11 cellular contexts compared by ENCODE assay signal in the genomic region with DNA sequence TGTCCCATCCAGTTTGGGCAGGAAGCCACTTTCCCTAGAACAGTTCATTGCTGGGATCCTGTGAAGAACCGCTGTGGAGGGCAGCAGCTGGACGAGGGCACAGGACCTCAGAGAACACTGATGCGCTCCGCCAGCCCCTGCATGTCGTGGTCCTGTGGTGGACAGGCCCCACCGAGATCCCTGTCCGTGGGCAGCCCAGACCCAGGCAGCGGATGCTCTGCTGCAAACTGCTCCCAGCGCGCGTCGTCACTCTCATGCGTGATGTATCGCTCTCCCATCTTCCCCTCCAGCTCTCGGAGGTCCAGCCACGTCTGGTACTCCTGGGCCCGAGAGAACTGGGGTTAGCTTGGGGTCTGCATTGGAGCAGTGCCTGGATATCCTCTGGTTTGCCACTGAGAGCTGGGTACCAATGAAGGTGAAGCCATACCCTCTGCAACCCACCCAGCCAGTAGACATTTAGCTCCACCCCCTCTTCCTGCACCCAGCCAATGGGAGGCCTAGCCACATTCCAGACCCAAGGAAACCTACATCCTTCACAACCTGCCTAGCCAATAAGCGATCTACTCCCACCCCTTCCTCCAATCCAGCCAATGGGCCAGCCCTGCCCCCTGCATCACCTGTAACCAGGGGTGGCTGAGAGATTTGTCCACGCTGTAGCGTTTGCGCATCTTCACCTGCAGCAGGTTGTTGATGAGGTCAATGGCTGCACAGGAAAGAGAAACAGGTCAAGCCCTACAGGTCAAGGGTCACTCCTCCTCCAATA. TPM values are rescaled to one million over a fixed set of nuclear protein-coding genes. Genes with fewer than 3 reads are reported as not detected.
DNase-seq lines count a peak whose midpoint lies in the region; ATAC-seq and TF ChIP-seq lines count a peak whose summit lies in the region.
"Had no signal": no experiment of that assay in that cellular context is flagged by ENCODE, and none has a peak within 500 bp of the region (broad histone marks: within the 10 kb centered on the region; RNA-seq: fewer than 3 reads in every experiment).

No MANE protein-coding gene starts in this region.

- H3K27me3 ChIP-seq in breast epithelium: no peaks in the 10 kb centered on the region

- peak; percentile 22 for DNase-seq in MCF 10A (ENCODE audit: unreplicated experiment)
- DNase-seq in breast epithelium (ENCODE audit: low spot score in 2 of 2): no peak
- peak; percentile 37 for DNase-seq in NCI-H510A (lab: John Stamatoyannopoulos, UW)
- DNase-seq in endothelial cell (ENCODE audit: low spot score): peak; percentile 13
- no peak for DNase-seq in stimulated activated naive B cell treated with anti-CD40 and anti-IgM and Interleukin-4, amounts not matched to agents 10 μg/mL and 1 μg/mL and 100 μg/mL, for 72 hours
- DNase-seq in activated CD4-positive, alpha-beta T cell treated with anti-CD3 and anti-CD28 coated beads, Interleukin-2, amount 50 U/mL, for 1 hour: no peak
- no peak for DNase-seq in activated gamma-delta T cell (lab: John Stamatoyannopoulos, UW)
- DNase-seq: activated CD8-positive, alpha-beta memory T cell treated with anti-CD3 and anti-CD28 coated beads for 24 hours had no signal

- no peaks in the 10 kb centered on the region for H3K4me1 ChIP-seq in breast epithelium

- ATAC-seq in stimulated activated naive B cell treated with anti-CD40 and anti-IgM and Interleukin-4, amounts not matched to agents 10 μg/mL and 1 μg/mL and 100 μg/mL, for 72 hours (replicated peaks): peak in 1 of 2 donors; percentile 38
- ATAC-seq in HG03108 (IDR thresholded peaks at IDR 0.05; ENCODE audit: unreplicated experiment): no peak

- H3K27ac Mint-ChIP-seq in MCF 10A (ENCODE audit: low read depth, unreplicated experiment) (no peak overlapping the region), endothelial cell (ENCODE audit: unreplicated experiment) (no peak overlapping the region)
- H3K27ac Mint-ChIP-seq in stimulated activated naive B cell treated with anti-CD40 and anti-IgM and Interleukin-4, amounts not matched to agents 10 μg/mL and 1 μg/mL and 100 μg/mL, for 72 hours: peak overlapping the region; percentile 59
- H3K27ac Mint-ChIP-seq: stimulated activated naive CD8-positive, alpha-beta T cell treated with anti-CD3 and anti-CD28 coated beads, Interleukin-15, Interleukin-2, amounts not matched to agents 100 ng/mL and 50 ng/mL, for 24 hours had no signal

- TSS peak; percentile 38 for BruUV-seq in MCF 10A (replicated peaks; lab: Mats Ljungman, UMichigan)

- no peak overlapping the region for H3K27ac ChIP-seq in breast epithelium
- H3K27ac ChIP-seq: SK-N-MC had no signal

- H3K36me3 Mint-ChIP-seq in MCF 10A (ENCODE audit: insufficient read depth, unreplicated experiment): peaks cover 56% of the 10 kb centered on the region
- H3K36me3 Mint-ChIP-seq in endothelial cell (ENCODE audit: low read depth, unreplicated experiment): peaks cover 48% of the 10 kb centered on the region
- peaks cover 53 to 67% of the 10 kb centered on the region in 2 donors for H3K36me3 Mint-ChIP-seq in stimulated activated naive B cell treated with anti-CD40 and anti-IgM and Interleukin-4, amounts not matched to agents 10 μg/mL and 1 μg/mL and 100 μg/mL, for 72 hours

- H3K4me3 Mint-ChIP-seq in MCF 10A (ENCODE audit: unreplicated experiment) (no peak overlapping the region), endothelial cell (ENCODE audit: unreplicated experiment) (peak overlapping the region; percentile 74)
- H3K4me3 Mint-ChIP-seq in stimulated activated naive B cell treated with anti-CD40 and anti-IgM and Interleukin-4, amounts not matched to agents 10 μg/mL and 1 μg/mL and 100 μg/mL, for 72 hours: no peak overlapping the region
- H3K4me3 Mint-ChIP-seq: stimulated activated naive CD8-positive, alpha-beta T cell treated with anti-CD3 and anti-CD28 coated beads, Interleukin-15, Interleukin-2, amounts not matched to agents 100 ng/mL and 50 ng/mL, for 24 hours had no signal

- TF ChIP-seq POLR2A in breast epithelium (IDR thresholded peaks at IDR 0.05): no peak

- TF ChIP-seq CTCF in MCF 10A (IDR thresholded peaks at IDR 0.05; ENCODE audit: unreplicated experiment): no peak
- TF ChIP-seq CTCF in breast epithelium (IDR thresholded peaks at IDR 0.05): no peak
- no peak for TF ChIP-seq CTCF in endothelial cell (IDR thresholded peaks at IDR 0.05; ENCODE audit: unreplicated experiment)

- no peaks in the 10 kb centered on the region for H3K9me3 Mint-ChIP-seq in MCF 10A (ENCODE audit: unreplicated experiment)
- no peaks in the 10 kb centered on the region for H3K9me3 Mint-ChIP-seq in endothelial cell (ENCODE audit: unreplicated experiment)
- no peaks in the 10 kb centered on the region for H3K9me3 Mint-ChIP-seq in stimulated activated naive B cell treated with anti-CD40 and anti-IgM and Interleukin-4, amounts not matched to agents 10 μg/mL and 1 μg/mL and 100 μg/mL, for 72 hours
- H3K9me3 Mint-ChIP-seq: stimulated activated naive CD8-positive, alpha-beta T cell treated with anti-CD3 and anti-CD28 coated beads, Interleukin-15, Interleukin-2, amounts not matched to agents 100 ng/mL and 50 ng/mL, for 24 hours had no signal

- POLR2A ChIA-PET in MCF 10A (lab: Yijun Ruan, JAX): interaction anchor here (0.7 kb wide), 1 partner anchor 68 kb away, joined by 3 read pairs; no protein-coding TSS in a partner anchor

- H3K27me3 Mint-ChIP-seq in MCF 10A (ENCODE audit: insufficient read depth, unreplicated experiment) (no peaks in the 10 kb centered on the region), endothelial cell (ENCODE audit: unreplicated experiment) (peaks cover 10% of the 10 kb centered on the region)
- no peaks in the 10 kb centered on the region for H3K27me3 Mint-ChIP-seq in stimulated activated naive B cell treated with anti-CD40 and anti-IgM and Interleukin-4, amounts not matched to agents 10 μg/mL and 1 μg/mL and 100 μg/mL, for 72 hours
- H3K27me3 Mint-ChIP-seq: stimulated activated naive CD8-positive, alpha-beta T cell treated with anti-CD3 and anti-CD28 coated beads, Interleukin-15, Interleukin-2, amounts not matched to agents 100 ng/mL and 50 ng/mL, for 24 hours had no signal

- CTCF ChIA-PET in MCF 10A (lab: Yijun Ruan, JAX): interaction anchor here (0.6 to 2.4 kb wide), 5 partner anchors 10 to 408 kb away, joined by 3 to 14 read pairs (median 3); no protein-coding TSS in a partner anchor

- intact Hi-C loops in MCF 10A (cut with micrococcal nuclease) (no loop called here), breast epithelium (cut with DNase I; ENCODE audit: low total_unique reads) (no loop called here)

- peaks cover 8% of the 10 kb centered on the region for H3K36me3 ChIP-seq in breast epithelium

- no peak overlapping the region for H3K4me3 ChIP-seq in breast epithelium
- H3K4me3 ChIP-seq: SK-N-MC had no signal

- H3K4me1 Mint-ChIP-seq in MCF 10A (ENCODE audit: insufficient read depth, unreplicated experiment) (no peaks in the 10 kb centered on the region), endothelial cell (ENCODE audit: unreplicated experiment) (no peaks in the 10 kb centered on the region)
- H3K4me1 Mint-ChIP-seq in stimulated activated naive B cell treated with anti-CD40 and anti-IgM and Interleukin-4, amounts not matched to agents 10 μg/mL and 1 μg/mL and 100 μg/mL, for 72 hours: peaks cover 5 to 16% of the 10 kb centered on the region in 2 donors

- H3K9me3 ChIP-seq in breast epithelium: no peaks in the 10 kb centered on the region

RNA-seq across cellular contexts. Expression of a gene that starts 13.6 kb away (rescaled TPM):
- total RNA-seq in MCF 10A (2022) (0.09 TPM in 1 of 2 replicates, not detected in the other), breast epithelium (1 to 10 TPM in 2 of 3 donors, under 1 TPM in 1; 0.48 to 3.9 (median 1.9) TPM), endothelial cell (ENCODE audit: unreplicated experiment) (1.1 TPM)

RNA-seq across cellular contexts. Expression of a gene that starts 38.6 kb away (rescaled TPM):
- total RNA-seq in MCF 10A (2022) (not detected in 2 replicates), breast epithelium (not detected), endothelial cell (ENCODE audit: unreplicated experiment) (not detected)

RNA-seq across cellular contexts. Expression of a gene that starts 42.3 kb away (rescaled TPM):
- 30.4 and 35.9 TPM in 2 replicates for total RNA-seq in MCF 10A (2022)
- 10 to 100 TPM; 13.1 to 36.7 (median 25.5) TPM for total RNA-seq in breast epithelium
- total RNA-seq in endothelial cell (ENCODE audit: unreplicated experiment): 132 TPM

RNA-seq across cellular contexts. Expression of a gene that starts 49.7 kb away (rescaled TPM):
- total RNA-seq in MCF 10A (2022) (not detected in 2 replicates), breast epithelium (1 to 10 TPM in 2 of 3 donors, under 1 TPM in 1; 0.29 to 6.9 (median 1.3) TPM), endothelial cell (ENCODE audit: unreplicated experiment) (not detected)

Comparison
In these comparisons a context has a peak if more than half of its experiments do, and no peak if none do; other contexts are left out.
1. DNase-seq: peak in MCF 10A (single experiment), NCI-H510A (single experiment) and endothelial cell (single experiment); none in breast epithelium (0 of 2), stimulated activated naive B cell treated with anti-CD40 and anti-IgM and Interleukin-4, amounts not matched to agents 10 μg/mL and 1 μg/mL and 100 μg/mL, for 72 hours (single experiment), activated CD4-positive, alpha-beta T cell treated with anti-CD3 and anti-CD28 coated beads, Interleukin-2, amount 50 U/mL, for 1 hour (single experiment) and activated gamma-delta T cell (single experiment).